ENCODE assay signal across 11 cellular contexts in the genomic region with DNA sequence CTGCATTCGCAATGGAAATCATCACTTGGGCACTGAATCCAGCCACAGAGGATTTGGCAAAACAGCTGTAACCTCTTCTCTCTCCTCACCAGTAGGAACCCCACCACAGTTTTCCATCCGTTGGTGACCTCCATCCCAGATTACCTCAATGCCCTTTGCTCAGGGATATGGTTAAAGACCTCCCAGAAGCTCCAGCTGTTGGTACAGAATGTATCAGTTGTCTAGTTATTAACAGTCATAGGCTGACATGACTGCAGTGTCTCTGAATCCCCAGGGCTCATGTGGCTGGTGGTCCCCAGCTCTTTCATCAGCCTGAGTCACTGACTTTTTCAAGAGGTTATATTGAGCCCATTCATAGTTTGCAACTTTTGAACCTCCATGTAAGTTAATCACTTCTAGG.
"Had no signal": no experiment of that assay in that cellular context is flagged by ENCODE, and none has a peak within 500 bp of the region (broad histone marks: within the 10 kb centered on the region; RNA-seq: fewer than 3 reads in every experiment).

No MANE protein-coding gene starts in this region.

- FAIRE-seq: H1, H54 had no signal

- DNase-seq: GM23248, GOT3, H7, H9, HCEC 1CT, HFFc6 had no signal

- H3K4me3 Mint-ChIP-seq: GM23338, H9, HFFc6 had no signal

- H3K9me3 ChIP-seq: HAP-1 had no signal

- H3K4me1 Mint-ChIP-seq: GM23338, H9 had no signal

- H3K4me1 ChIP-seq: HAP-1 had no signal

- H3K4me3 ChIP-seq: GM23248, GM23338, HAP-1 had no signal

- ATAC-seq: GM23338, HCT116 had no signal

- H3K36me3 ChIP-seq: HAP-1 had no signal

- H3K27ac Mint-ChIP-seq: GM23338, HFFc6 had no signal

- H3K27ac ChIP-seq: GM23248 had no signal

- H3K9me3 Mint-ChIP-seq: GM23338, H9, HFFc6 had no signal
